In the genomic region with DNA sequence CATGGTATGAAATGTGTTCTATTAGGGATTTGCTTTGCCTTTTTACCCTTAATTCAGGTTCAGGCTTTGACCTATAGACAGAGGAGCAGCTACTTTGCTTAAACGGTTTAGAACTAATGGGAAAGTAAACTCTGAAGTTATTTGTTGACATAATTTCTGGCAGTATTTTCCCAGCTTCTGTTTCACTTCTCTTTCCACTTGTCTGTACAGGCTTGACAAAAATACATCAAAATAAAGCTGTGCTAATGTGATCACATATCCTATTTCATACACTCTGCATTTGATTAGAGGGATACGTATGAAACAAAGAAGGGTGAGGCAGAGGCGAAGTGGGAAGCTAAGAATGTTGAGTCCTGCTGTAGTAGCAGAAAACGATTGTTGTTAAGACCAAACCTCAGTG, we compare ENCODE assay signal across 21 cellular contexts.
DNase-seq lines count a peak whose midpoint lies in the region; ATAC-seq and TF ChIP-seq lines count a peak whose summit lies in the region.
"Had no signal": no experiment of that assay in that cellular context is flagged by ENCODE, and none has a peak within 500 bp of the region (broad histone marks: within the 10 kb centered on the region; RNA-seq: fewer than 3 reads in every experiment).

No MANE protein-coding gene starts in this region.

- ATAC-seq in GM18867 (IDR thresholded peaks at IDR 0.05; ENCODE audit: unreplicated experiment) (peak; percentile 67), HG03442 (IDR thresholded peaks at IDR 0.05; ENCODE audit: unreplicated experiment) (peak; percentile 42), gastroesophageal sphincter (no peak), heart left ventricle (no peak)
- ATAC-seq: A549 had no signal

- H3K36me3 ChIP-seq in ascending aorta: no peaks in the 10 kb centered on the region
- no peaks in the 10 kb centered on the region for H3K36me3 ChIP-seq in gastroesophageal sphincter
- no peaks in the 10 kb centered on the region for H3K36me3 ChIP-seq in heart left ventricle
- no peaks in the 10 kb centered on the region for H3K36me3 ChIP-seq in right atrium auricular region
- H3K36me3 ChIP-seq: BLaER1, SJCRH30 had no signal

- H3K27me3 ChIP-seq in ascending aorta (no peaks in the 10 kb centered on the region), gastroesophageal sphincter (no peaks in the 10 kb centered on the region), heart left ventricle (no peaks in the 10 kb centered on the region), right atrium auricular region (no peaks in the 10 kb centered on the region)
- H3K27me3 ChIP-seq: BLaER1, SJCRH30 had no signal

- H3K4me1 ChIP-seq in ascending aorta (peaks cover 4 to 23% of the 10 kb centered on the region in 2 donors), gastroesophageal sphincter (peaks cover 17 to 57% (median 19%) of the 10 kb centered on the region in 3 donors), heart left ventricle (peaks cover 0 to 41% (median 21%) of the 10 kb centered on the region in 12 donors), right atrium auricular region (peaks cover 0 to 48% of the 10 kb centered on the region in 2 donors)
- H3K4me1 ChIP-seq: SJCRH30 had no signal

- DNase-seq in ascending aorta (ENCODE audit: low spot score in 2 of 2) (no peak), heart left ventricle (no peak), pons (ENCODE audit: low spot score) (no peak), right atrium auricular region (ENCODE audit: low spot score) (no peak), NCI-H446 treated with DMSO at 0.1 percent for 48 hours (lab: John Stamatoyannopoulos, UW) (no peak)
- DNase-seq: activated naive CD8-positive, alpha-beta T cell treated with anti-CD3 and anti-CD28 coated beads, Interleukin-2, amount 10 ng/mL, durations not matched to agents 7 days and 5 days; central memory CD4-positive, alpha-beta T cell; DMS 273 treated with DMSO at 0.1 percent for 48 hours; effector memory CD4-positive, alpha-beta T cell; GM23248; hippocampal formation; kidney; NCI-H2029; NCI-H524 treated with DMSO at 0.1 percent for 48 hours; PC-9; SJCRH30 had no signal

- H3K27ac ChIP-seq in ascending aorta (peak overlapping the region; percentile 44 to 62), gastroesophageal sphincter (peak overlapping the region; percentile 54 to 70 (median 56)), heart left ventricle (no peak overlapping the region), right atrium auricular region (no peak overlapping the region)
- H3K27ac ChIP-seq: A549, BLaER1, GM23248, PC-9, SJCRH30 had no signal

- TF ChIP-seq POLR2A in gastroesophageal sphincter (IDR thresholded peaks at IDR 0.05) (no peak), heart left ventricle (IDR thresholded peaks at IDR 0.05) (no peak)

- intact Hi-C loops in ascending aorta (cut with DNase I): loop anchor here (10.0 kb wide), 1 partner anchor 556 kb away; no protein-coding TSS in a partner anchor
- intact Hi-C loops in heart left ventricle (cut with DNase I): loop anchor here in 1 of 10 donors (10.0 kb wide), 1 partner anchor 386 kb away; a partner anchor contains a TSS

- no peak for TF ChIP-seq EP300 in gastroesophageal sphincter (IDR thresholded peaks at IDR 0.05)

- TF ChIP-seq CTCF in ascending aorta (IDR thresholded peaks at IDR 0.05): no peak
- no peak for TF ChIP-seq CTCF in gastroesophageal sphincter (IDR thresholded peaks at IDR 0.05)
- no peak for TF ChIP-seq CTCF in heart left ventricle (IDR thresholded peaks at IDR 0.05)
- TF ChIP-seq CTCF in right atrium auricular region (IDR thresholded peaks at IDR 0.05): no peak

- 24 to 25% methylated on average over 4 of the region's 4 CpGs for WGBS in gastroesophageal sphincter (ENCODE audit: low coverage in 1 of 2), 2 donors
- 59 to 66% (median 61%) methylated on average over 4 of the region's 4 CpGs for WGBS in heart left ventricle, 4 donors

- no peak overlapping the region for H3K4me3 ChIP-seq in ascending aorta
- H3K4me3 ChIP-seq in gastroesophageal sphincter: no peak overlapping the region
- H3K4me3 ChIP-seq in heart left ventricle: no peak overlapping the region
- no peak overlapping the region for H3K4me3 ChIP-seq in right atrium auricular region
- H3K4me3 ChIP-seq: A549, BLaER1, GM23248, PC-9, SJCRH30 had no signal

- no peaks in the 10 kb centered on the region for H3K9me3 ChIP-seq in ascending aorta
- H3K9me3 ChIP-seq in gastroesophageal sphincter: no peaks in the 10 kb centered on the region
- no peaks in the 10 kb centered on the region for H3K9me3 ChIP-seq in heart left ventricle
- H3K9me3 ChIP-seq in right atrium auricular region: no peaks in the 10 kb centered on the region
- H3K9me3 ChIP-seq: A549, BLaER1, SJCRH30 had no signal

Comparison
In these comparisons a context has a peak if more than half of its experiments do, and no peak if none do; other contexts are left out.
1. ATAC-seq: peak in GM18867 (single experiment) and HG03442 (single experiment); none in gastroesophageal sphincter (single experiment) and heart left ventricle (0 of 4).
2. H3K27ac ChIP-seq: peak in ascending aorta (2 of 2) and gastroesophageal sphincter (4 of 4); none in heart left ventricle (0 of 12) and right atrium auricular region (0 of 2).